Comparison of ENCODE assay signal across 9 cellular contexts in genomic region chr6:145962581-145962980, GRCh38. TPM values are rescaled to one million over a fixed set of nuclear protein-coding genes. Genes with fewer than 3 reads are reported as not detected.
DNase-seq lines count a peak whose midpoint lies in the region; ATAC-seq and TF ChIP-seq lines count a peak whose summit lies in the region.
"Had no signal": no experiment of that assay in that cellular context is flagged by ENCODE, and none has a peak within 500 bp of the region (broad histone marks: within the 10 kb centered on the region; RNA-seq: fewer than 3 reads in every experiment).

No MANE protein-coding gene starts in this region.

- peaks cover 13% of the 10 kb centered on the region for H3K4me1 Mint-ChIP-seq in Caco-2 (ENCODE audit: low read depth, unreplicated experiment)

- no peaks in the 10 kb centered on the region for H3K9me3 Mint-ChIP-seq in Caco-2 (ENCODE audit: unreplicated experiment)

- DNase-seq in Caco-2, result no peak
- DNase-seq in MM.1S, result no peak
- no peak for DNase-seq in GOT3 (lab: John Stamatoyannopoulos, UW)
- DNase-seq in RKO (ENCODE audit: low spot score), result no peak
- no peak for DNase-seq in left colon

- POLR2A ChIA-PET in Caco-2 (lab: Charles Lee), result no interaction called here

- no peak overlapping the region for H2AFZ ChIP-seq in MM.1S (ENCODE audit: low read length)
- H2AFZ ChIP-seq in neuron (ENCODE audit: low read depth, low read length), result no peak overlapping the region

- H3K27me3 ChIP-seq in Caco-2 (replicated peaks; ENCODE audit: control insufficient read depth, insufficient read depth, low read length) (no peaks in the 10 kb centered on the region), MM.1S (replicated peaks; ENCODE audit: insufficient read depth, low read length) (no peaks in the 10 kb centered on the region), duodenal mucosa (ENCODE audit: control insufficient read depth in 1 of 2, insufficient read depth in 2 of 2, low read length in 2 of 2) (no peaks in the 10 kb centered on the region), neuron (ENCODE audit: insufficient read depth, low read length) (no peaks in the 10 kb centered on the region)

- TF ChIP-seq CTCF in Caco-2 (IDR thresholded peaks at IDR 0.05; ENCODE audit: insufficient read depth in 1 of 2, low read depth in 1 of 2, low read length in 1 of 2, severe bottlenecking in 1 of 2, unreplicated experiment in 1 of 2) (no peak), MM.1S (IDR thresholded peaks at IDR 0.05; ENCODE audit: low read length) (no peak)

- H3K4me1 ChIP-seq in Caco-2 (peaks cover 22% of the 10 kb centered on the region), MM.1S (ENCODE audit: low read length) (0 out of 2 replicates have a peak, but pooled peaks cover 6% of the 10 kb centered on the region), duodenal mucosa (ENCODE audit: control insufficient read depth in 1 of 2, insufficient read depth in 2 of 2, low read length in 2 of 2) (peaks cover 10 to 16% of the 10 kb centered on the region in 2 donors), neuron (ENCODE audit: insufficient read depth, low read length) (peaks cover 16% of the 10 kb centered on the region)

- H3K27ac Mint-ChIP-seq in Caco-2 (ENCODE audit: unreplicated experiment), result no peak overlapping the region

- no peaks in the 10 kb centered on the region for H3K36me3 ChIP-seq in Caco-2 (ENCODE audit: control insufficient read depth, insufficient read depth, low read length)
- H3K36me3 ChIP-seq in MM.1S (replicated peaks; ENCODE audit: insufficient read depth, low read length), result no peaks in the 10 kb centered on the region
- no peaks in the 10 kb centered on the region for H3K36me3 ChIP-seq in duodenal mucosa (ENCODE audit: control insufficient read depth in 1 of 2, insufficient read depth in 2 of 2, low read length in 2 of 2)
- H3K36me3 ChIP-seq in neuron (ENCODE audit: insufficient read depth, low read length), result peaks cover 2% of the 10 kb centered on the region

- BruUV-seq in Caco-2 (replicated peaks; lab: Mats Ljungman, UMichigan), result no TSS peak

- no peaks in the 10 kb centered on the region for H4K20me1 ChIP-seq in MM.1S (ENCODE audit: insufficient read depth, low read length)

- H3K4me3 ChIP-seq in Caco-2 (ENCODE audit: low read depth, low read length) (peak overlapping the region; percentile 59), MM.1S (ENCODE audit: low read length) (no peak overlapping the region; the same call in 1 of the 2 replicates), duodenal mucosa (ENCODE audit: low read depth in 1 of 2, low read length in 2 of 2) (peak overlapping the region; percentile 92 to 94), neuron (ENCODE audit: low read length) (peak overlapping the region; percentile 67)

- H3K27ac ChIP-seq in MM.1S (ENCODE audit: low read length) (no peak overlapping the region), duodenal mucosa (ENCODE audit: low read depth, low read length) (no peak overlapping the region)

- intact Hi-C loops in Caco-2 (cut with micrococcal nuclease; ENCODE audit: unreplicated experiment) (loop anchor here (5.0 to 10.0 kb wide), 2 partner anchors 35 to 582 kb away; partner anchors contain the start of gene RAB32), left colon (cut with DNase I, micrococcal nuclease) (loop anchor here in 1 of 2 donors (10.0 kb wide), 1 partner anchor 582 kb away; the partner anchor contains the start of gene RAB32)

- CTCF ChIA-PET in Caco-2 (lab: Charles Lee), result no interaction called here

- H3K4me2 ChIP-seq in MM.1S (ENCODE audit: low read depth, low read length), result peak overlapping the region; percentile 63; the same call in 1 of the 2 replicates

- H3K9me3 ChIP-seq in Caco-2 (no peaks in the 10 kb centered on the region), MM.1S (replicated peaks; ENCODE audit: insufficient read depth, low read length) (no peaks in the 10 kb centered on the region), duodenal mucosa (ENCODE audit: control insufficient read depth in 1 of 2, low read length in 2 of 2) (no peaks in the 10 kb centered on the region), neuron (ENCODE audit: low read length) (no peaks in the 10 kb centered on the region)

- no peaks in the 10 kb centered on the region for H3F3A ChIP-seq in MM.1S (ENCODE audit: insufficient read depth, low read length)

- H3K9ac ChIP-seq in MM.1S (ENCODE audit: low read length) (no peak overlapping the region), duodenal mucosa (ENCODE audit: low read depth in 1 of 2, low read length in 2 of 2) (peak overlapping the region in 1 of 2 donors; percentile 74)

- no peaks in the 10 kb centered on the region for H3K9me2 ChIP-seq in MM.1S (replicated peaks; ENCODE audit: insufficient read depth, low read length)

- H3K27me3 Mint-ChIP-seq in Caco-2 (ENCODE audit: insufficient read depth, unreplicated experiment), result no peaks in the 10 kb centered on the region

- peaks cover 49% of the 10 kb centered on the region for H3K79me2 ChIP-seq in MM.1S (ENCODE audit: low read length)

- peak overlapping the region; percentile 95 for H3K4me3 Mint-ChIP-seq in Caco-2 (ENCODE audit: unreplicated experiment)

- ATAC-seq in HG02588 (IDR thresholded peaks at IDR 0.05; ENCODE audit: unreplicated experiment) (no peak), left colon (no peak)
- ATAC-seq: sciatic nerve had no signal

- peaks cover 6% of the 10 kb centered on the region for H3K36me3 Mint-ChIP-seq in Caco-2 (ENCODE audit: insufficient read depth, unreplicated experiment)

RNA-seq across cellular contexts. Expression of gene SHPRH, which starts 1.6 kb away (rescaled TPM):
- 25.7 and 27.8 TPM in 2 replicates for total RNA-seq in Caco-2 (2022)
- 10 to 100 TPM; 12.6 to 14.3 TPM for total RNA-seq in left colon
